In the genomic region with DNA sequence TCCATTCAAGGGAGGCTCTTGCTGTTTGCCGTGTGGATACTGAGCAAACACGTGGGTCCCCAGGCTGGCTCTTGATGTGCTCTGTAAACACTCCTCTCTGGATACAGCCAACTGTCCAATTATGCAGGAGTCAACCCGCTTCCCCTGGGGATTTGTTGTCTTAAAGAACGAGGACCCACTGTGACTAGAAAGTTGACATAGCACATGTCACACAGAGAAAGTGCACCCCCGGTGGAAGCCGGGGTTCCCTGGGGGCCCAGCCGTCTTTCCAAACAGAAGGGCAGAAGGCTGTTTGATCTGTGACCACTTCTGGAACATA, we compare ENCODE assay signal across 17 cellular contexts.
DNase-seq lines count a peak whose midpoint lies in the region; ATAC-seq, FAIRE-seq and TF ChIP-seq lines count a peak whose summit lies in the region.
"Had no signal": no experiment of that assay in that cellular context is flagged by ENCODE, and none has a peak within 500 bp of the region (broad histone marks: within the 10 kb centered on the region; RNA-seq: fewer than 3 reads in every experiment).

No MANE protein-coding gene starts in this region.

- peak; percentile 87 for ATAC-seq in HepG2
- no peak for ATAC-seq in HG02588 (IDR thresholded peaks at IDR 0.05; ENCODE audit: unreplicated experiment)
- no peak for ATAC-seq in HG03196 (IDR thresholded peaks at IDR 0.05; ENCODE audit: unreplicated experiment)

- in situ Hi-C loops in HepG2 (cut with HindIII; ENCODE audit: extremely low pct_ligation_motif_present, low pct_unique_long_range_greater_than_20kb), result no loop called here

- H3K36me3 ChIP-seq in HepG2 (replicated peaks in 1 of 2; ENCODE audit: control insufficient read depth in 1 of 2, insufficient read depth in 2 of 2, low read length in 2 of 2), result no peaks in the 10 kb centered on the region
- H3K36me3 ChIP-seq: right atrium auricular region, SJCRH30 had no signal

- H3K4me1 ChIP-seq in HepG2 (ENCODE audit: insufficient read depth, low read length), result peaks cover 40% of the 10 kb centered on the region
- H3K4me1 ChIP-seq: SJCRH30 had no signal

- H3K9me3 ChIP-seq in HepG2 (ENCODE audit: low read length), result no peaks in the 10 kb centered on the region
- H3K9me3 ChIP-seq: right atrium auricular region, SJCRH30 had no signal

- no peak overlapping the region for H3K27ac ChIP-seq in HepG2 (ENCODE audit: extremely low read length, insufficient read depth, low read length)
- no peak overlapping the region for H3K27ac ChIP-seq in caudate nucleus (ENCODE audit: low read depth, low read length)
- H3K27ac ChIP-seq: KMS-11, right atrium auricular region, SJCRH30 had no signal

- H2AFZ ChIP-seq in HepG2 (ENCODE audit: low read length), result no peak overlapping the region

- TF ChIP-seq EP300 in HepG2 (IDR thresholded peaks at IDR 0.05; ENCODE audit: low read depth in 2 of 2, low read length in 2 of 2), result peak in 1 of 2 experiments; percentile 45; a peak in 2 of 4 replicates
- TF ChIP-seq EP300 in HepG2 (CRISPR knock-in tag; IDR thresholded peaks at IDR 0.05; ENCODE audit: borderline replicate concordance), result no peak

- H4K20me1 ChIP-seq in HepG2 (ENCODE audit: insufficient read depth, low read length), result no peaks in the 10 kb centered on the region

- peak overlapping the region in 1 of 3 experiments; percentile 34; a peak in 1 of 6 replicates for H3K4me3 ChIP-seq in HepG2 (replicated peaks in 1 of 3; ENCODE audit: insufficient read depth in 1 of 3, low read depth in 2 of 3, low read length in 3 of 3)
- H3K4me3 ChIP-seq: right atrium auricular region, SJCRH30 had no signal

- intact Hi-C loops in HepG2 (cut with micrococcal nuclease; ENCODE audit: unreplicated experiment), result loop anchor here (10.0 kb wide), 1 partner anchor 231 kb away; no protein-coding TSS in a partner anchor

- no peak overlapping the region for H3K9ac ChIP-seq in HepG2 (ENCODE audit: insufficient read depth, low read depth, low read length)
- H3K9ac ChIP-seq: KMS-11 had no signal

- TF ChIP-seq RAD21 in HepG2 (CRISPR knock-in tag; IDR thresholded peaks at IDR 0.05), result no peak

- DNase-seq in COR-L47 (lab: John Stamatoyannopoulos, UW) (peak; percentile 80), NCI-H1417 treated with DMSO at 0.1 percent for 48 hours (lab: John Stamatoyannopoulos, UW) (peak; percentile 75), NCI-H510A treated with DMSO at 0.1 percent for 48 hours (lab: John Stamatoyannopoulos, UW) (peak; percentile 82), HepG2 (ENCODE audit: low spot score) (peak; percentile 67), SW 1271 (lab: John Stamatoyannopoulos, UW) (no peak), caudate nucleus (lab: John Stamatoyannopoulos, UW) (no peak)
- DNase-seq: activated B cell treated with CpG ODN at 0.5 μM for 24 hours, activated T-cell treated with anti-CD3 and anti-CD28 coated beads for 4 hours, erythroblast, kidney glomerular epithelial cell, NCI-H446 treated with DMSO at 0.1 percent for 48 hours, SJCRH30 had no signal

- H3K79me2 ChIP-seq in HepG2 (ENCODE audit: insufficient read depth, low read length), result no peaks in the 10 kb centered on the region

- H3K4me2 ChIP-seq in HepG2 (ENCODE audit: low read depth, low read length), result peak overlapping the region; percentile 41
- H3K4me2 ChIP-seq: KMS-11 had no signal

- POLR2A ChIA-PET in HepG2 (lab: Yijun Ruan, JAX), result interaction anchor here (0.6 kb wide), 1 partner anchor 1069 kb away, joined by 3 read pairs; no protein-coding TSS in a partner anchor

- no peak for TF ChIP-seq POLR2A in HepG2 (IDR thresholded peaks at IDR 0.05; ENCODE audit: insufficient read depth in 1 of 2, low read depth in 2 of 2, low read length in 2 of 2)

- 4% methylated on average over 4 of the region's 7 CpGs for WGBS in HepG2 (ENCODE audit: low lambda C conversion rate)

- 0 out of 2 replicates have a peak, but pooled peaks have one; percentile 6 for TF ChIP-seq CTCF in HepG2 (CRISPR knock-in tag; IDR thresholded peaks at IDR 0.05)

- BruUV-seq in HepG2 (replicated peaks; lab: Mats Ljungman, UMichigan), result no TSS peak

- FAIRE-seq in HepG2 (lab: Jason Lieb, UNC), result peak; percentile 68
- FAIRE-seq: urothelium cell line had no signal

- H3K27me3 ChIP-seq in HepG2 (ENCODE audit: control insufficient read depth in 1 of 2, insufficient read depth in 2 of 2, low read length in 2 of 2), result no peaks in the 10 kb centered on the region
- H3K27me3 ChIP-seq: right atrium auricular region, SJCRH30 had no signal

- CTCF ChIA-PET in HepG2 (lab: Yijun Ruan, JAX; ENCODE audit: low intra/inter-chr PET ratio, low total read pairs), result no interaction called here

TF ChIP-seq in HepG2, 621 proteins besides CTCF, POLR2A, EP300 and RAD21 (continues in another document):
- TF ChIP-seq POGZ (CRISPR knock-in tag; IDR thresholded peaks at IDR 0.05) (peak; percentile 38; the same call in 1 of the 2 replicates), SNAPC2 (CRISPR knock-in tag; IDR thresholded peaks at IDR 0.05) (0 out of 2 replicates have a peak, but pooled peaks have one; percentile 29), SP140L (CRISPR knock-in tag; IDR thresholded peaks at IDR 0.05; ENCODE audit: borderline replicate concordance) (no peak), WIZ (CRISPR knock-in tag; IDR thresholded peaks at IDR 0.05) (no peak), TAF15 (IDR thresholded peaks at IDR 0.05; ENCODE audit: low read depth, low read length, poor library complexity, severe bottlenecking) (no peak), ZNF792 (CRISPR knock-in tag; IDR thresholded peaks at IDR 0.05) (no peak), ZNF501 (CRISPR knock-in tag; IDR thresholded peaks at IDR 0.05) (0 out of 2 replicates have a peak, but pooled peaks have one; percentile 32), PITX1 (CRISPR knock-in tag; IDR thresholded peaks at IDR 0.05) (peak; percentile 42; the same call in 1 of the 2 replicates), ZNF350 (CRISPR knock-in tag; IDR thresholded peaks at IDR 0.05; ENCODE audit: borderline replicate concordance, low read depth) (no peak), HDAC1 (CRISPR knock-in tag; IDR thresholded peaks at IDR 0.05) (peak; percentile 53; the same call in 1 of the 2 replicates), NKX3-1 (CRISPR knock-in tag; IDR thresholded peaks at IDR 0.05) (no peak)
- TF ChIP-seq, protein P1, sequence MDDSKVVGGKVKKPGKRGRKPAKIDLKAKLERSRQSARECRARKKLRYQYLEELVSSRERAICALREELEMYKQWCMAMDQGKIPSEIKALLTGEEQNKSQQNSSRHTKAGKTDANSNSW (CRISPR knock-in tag; IDR thresholded peaks at IDR 0.05; ENCODE audit: borderline replicate concordance), result no peak
- TF ChIP-seq, protein P2, sequence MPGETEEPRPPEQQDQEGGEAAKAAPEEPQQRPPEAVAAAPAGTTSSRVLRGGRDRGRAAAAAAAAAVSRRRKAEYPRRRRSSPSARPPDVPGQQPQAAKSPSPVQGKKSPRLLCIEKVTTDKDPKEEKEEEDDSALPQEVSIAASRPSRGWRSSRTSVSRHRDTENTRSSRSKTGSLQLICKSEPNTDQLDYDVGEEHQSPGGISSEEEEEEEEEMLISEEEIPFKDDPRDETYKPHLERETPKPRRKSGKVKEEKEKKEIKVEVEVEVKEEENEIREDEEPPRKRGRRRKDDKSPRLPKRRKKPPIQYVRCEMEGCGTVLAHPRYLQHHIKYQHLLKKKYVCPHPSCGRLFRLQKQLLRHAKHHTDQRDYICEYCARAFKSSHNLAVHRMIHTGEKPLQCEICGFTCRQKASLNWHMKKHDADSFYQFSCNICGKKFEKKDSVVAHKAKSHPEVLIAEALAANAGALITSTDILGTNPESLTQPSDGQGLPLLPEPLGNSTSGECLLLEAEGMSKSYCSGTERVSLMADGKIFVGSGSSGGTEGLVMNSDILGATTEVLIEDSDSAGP (CRISPR knock-in tag; IDR thresholded peaks at IDR 0.05; ENCODE audit: borderline replicate concordance), result peak; percentile 26; the same call in 1 of the 2 replicates
- TF ChIP-seq, protein P3, sequence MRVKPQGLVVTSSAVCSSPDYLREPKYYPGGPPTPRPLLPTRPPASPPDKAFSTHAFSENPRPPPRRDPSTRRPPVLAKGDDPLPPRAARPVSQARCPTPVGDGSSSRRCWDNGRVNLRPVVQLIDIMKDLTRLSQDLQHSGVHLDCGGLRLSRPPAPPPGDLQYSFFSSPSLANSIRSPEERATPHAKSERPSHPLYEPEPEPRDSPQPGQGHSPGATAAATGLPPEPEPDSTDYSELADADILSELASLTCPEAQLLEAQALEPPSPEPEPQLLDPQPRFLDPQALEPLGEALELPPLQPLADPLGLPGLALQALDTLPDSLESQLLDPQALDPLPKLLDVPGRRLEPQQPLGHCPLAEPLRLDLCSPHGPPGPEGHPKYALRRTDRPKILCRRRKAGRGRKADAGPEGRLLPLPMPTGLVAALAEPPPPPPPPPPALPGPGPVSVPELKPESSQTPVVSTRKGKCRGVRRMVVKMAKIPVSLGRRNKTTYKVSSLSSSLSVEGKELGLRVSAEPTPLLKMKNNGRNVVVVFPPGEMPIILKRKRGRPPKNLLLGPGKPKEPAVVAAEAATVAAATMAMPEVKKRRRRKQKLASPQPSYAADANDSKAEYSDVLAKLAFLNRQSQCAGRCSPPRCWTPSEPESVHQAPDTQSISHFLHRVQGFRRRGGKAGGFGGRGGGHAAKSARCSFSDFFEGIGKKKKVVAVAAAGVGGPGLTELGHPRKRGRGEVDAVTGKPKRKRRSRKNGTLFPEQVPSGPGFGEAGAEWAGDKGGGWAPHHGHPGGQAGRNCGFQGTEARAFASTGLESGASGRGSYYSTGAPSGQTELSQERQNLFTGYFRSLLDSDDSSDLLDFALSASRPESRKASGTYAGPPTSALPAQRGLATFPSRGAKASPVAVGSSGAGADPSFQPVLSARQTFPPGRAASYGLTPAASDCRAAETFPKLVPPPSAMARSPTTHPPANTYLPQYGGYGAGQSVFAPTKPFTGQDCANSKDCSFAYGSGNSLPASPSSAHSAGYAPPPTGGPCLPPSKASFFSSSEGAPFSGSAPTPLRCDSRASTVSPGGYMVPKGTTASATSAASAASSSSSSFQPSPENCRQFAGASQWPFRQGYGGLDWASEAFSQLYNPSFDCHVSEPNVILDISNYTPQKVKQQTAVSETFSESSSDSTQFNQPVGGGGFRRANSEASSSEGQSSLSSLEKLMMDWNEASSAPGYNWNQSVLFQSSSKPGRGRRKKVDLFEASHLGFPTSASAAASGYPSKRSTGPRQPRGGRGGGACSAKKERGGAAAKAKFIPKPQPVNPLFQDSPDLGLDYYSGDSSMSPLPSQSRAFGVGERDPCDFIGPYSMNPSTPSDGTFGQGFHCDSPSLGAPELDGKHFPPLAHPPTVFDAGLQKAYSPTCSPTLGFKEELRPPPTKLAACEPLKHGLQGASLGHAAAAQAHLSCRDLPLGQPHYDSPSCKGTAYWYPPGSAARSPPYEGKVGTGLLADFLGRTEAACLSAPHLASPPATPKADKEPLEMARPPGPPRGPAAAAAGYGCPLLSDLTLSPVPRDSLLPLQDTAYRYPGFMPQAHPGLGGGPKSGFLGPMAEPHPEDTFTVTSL (CRISPR knock-in tag; IDR thresholded peaks at IDR 0.05; ENCODE audit: borderline replicate concordance), result peak; percentile 39; the same call in 1 of the 2 replicates

Comparison
In these comparisons a context has a peak if more than half of its experiments do, and no peak if none do; other contexts are left out.
1. DNase-seq: peak in COR-L47 (single experiment), NCI-H1417 treated with DMSO at 0.1 percent for 48 hours (single experiment), NCI-H510A treated with DMSO at 0.1 percent for 48 hours (single experiment) and HepG2 (single experiment); none in SW 1271 (0 of 2) and caudate nucleus (0 of 61).